ENCODE assay signal across 28 cellular contexts in the genomic region with DNA sequence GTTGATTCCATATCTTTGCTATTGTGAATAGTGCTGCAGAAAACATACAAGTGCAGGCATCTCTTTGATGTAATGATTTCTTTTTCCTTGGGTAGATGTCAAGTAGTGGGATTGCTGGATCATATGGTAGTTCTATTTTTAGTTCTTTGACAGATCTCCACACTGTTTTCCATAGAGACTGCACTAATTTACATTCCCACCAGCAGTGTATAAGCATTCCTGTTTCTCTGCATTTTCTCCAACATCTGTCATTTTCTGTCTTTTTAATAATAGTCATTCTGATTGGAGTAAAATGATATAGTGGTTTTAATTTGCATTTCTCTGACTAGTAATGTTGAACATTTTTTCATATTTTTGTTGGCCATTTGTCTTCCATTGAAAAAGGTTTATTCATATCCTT.
"Had no signal": no experiment of that assay in that cellular context is flagged by ENCODE, and none has a peak within 500 bp of the region (broad histone marks: within the 10 kb centered on the region; RNA-seq: fewer than 3 reads in every experiment).

No MANE protein-coding gene starts in this region.

- DNase-seq: hypothalamus; immature natural killer cell; kidney; left colon; left lung; lower lobe of right lung; mammary epithelial cell; mesendoderm; naive B cell; natural killer cell; nephron progenitor cell; pancreas; posterior cingulate gyrus; retina; right cardiac atrium; stimulated activated CD4-positive, alpha-beta T cell treated with anti-CD3 and anti-CD28 coated beads, Interleukin-12 subunit alpha, Interleukin-12 subunit beta, amount 100 ng/mL, for 4 hours; stimulated activated CD4-positive, alpha-beta T cell treated with anti-CD3 and anti-CD28 coated beads, Interleukin-15, amount 100 ng/mL, for 24 hours; stimulated activated CD4-positive, alpha-beta T cell treated with anti-CD3 and anti-CD28 coated beads, Interleukin-2, amount 100 ng/mL, for 24 hours; stimulated activated CD4-positive, alpha-beta T cell treated with anti-CD3 and anti-CD28 coated beads, Interleukin-4, amount 100 ng/mL, for 1 hour; stimulated activated naive CD4-positive, alpha-beta T cell; tibial artery; upper lobe of right lung had no signal

- H3K9me3 ChIP-seq: lower lobe of right lung, pancreas, prostate gland, suprapubic skin, thoracic aorta, tibial artery, upper lobe of right lung had no signal

- H3K27me3 Mint-ChIP-seq: naive B cell; stimulated activated naive CD8-positive, alpha-beta T cell treated with anti-CD3 and anti-CD28 coated beads, Interleukin-15, Interleukin-2, amounts not matched to agents 100 ng/mL and 50 ng/mL, for 24 hours had no signal

- H3K4me3 ChIP-seq: left lung, lower lobe of right lung, pancreas, prostate gland, skin epidermis, suprapubic skin, thoracic aorta, tibial artery, upper lobe of right lung had no signal

- H3K27ac Mint-ChIP-seq: immature natural killer cell; mesothelial cell of epicardium; natural killer cell; nephron progenitor cell; stimulated activated naive CD8-positive, alpha-beta T cell treated with anti-CD3 and anti-CD28 coated beads, Interleukin-15, Interleukin-2, amounts not matched to agents 100 ng/mL and 50 ng/mL, for 24 hours had no signal

- H3K36me3 Mint-ChIP-seq: natural killer cell had no signal

- H3K4me1 Mint-ChIP-seq: immature natural killer cell, natural killer cell had no signal

- H3K27ac ChIP-seq: left lung, lower lobe of right lung, pancreas, prostate gland, skin epidermis, suprapubic skin, thoracic aorta, tibial artery, upper lobe of right lung had no signal

- H3K27me3 ChIP-seq: left lung, pancreas, suprapubic skin, tibial artery, upper lobe of right lung had no signal

- H3K4me3 Mint-ChIP-seq: immature natural killer cell; mesothelial cell of epicardium; naive B cell; natural killer cell; nephron progenitor cell; stimulated activated naive CD8-positive, alpha-beta T cell treated with anti-CD3 and anti-CD28 coated beads, Interleukin-15, Interleukin-2, amounts not matched to agents 100 ng/mL and 50 ng/mL, for 24 hours had no signal

- H3K36me3 ChIP-seq: left lung, lower lobe of right lung, pancreas, prostate gland, suprapubic skin, thoracic aorta, tibial artery, upper lobe of right lung had no signal
